Comparison of ENCODE assay signal across 2 cellular contexts in the genomic region with DNA sequence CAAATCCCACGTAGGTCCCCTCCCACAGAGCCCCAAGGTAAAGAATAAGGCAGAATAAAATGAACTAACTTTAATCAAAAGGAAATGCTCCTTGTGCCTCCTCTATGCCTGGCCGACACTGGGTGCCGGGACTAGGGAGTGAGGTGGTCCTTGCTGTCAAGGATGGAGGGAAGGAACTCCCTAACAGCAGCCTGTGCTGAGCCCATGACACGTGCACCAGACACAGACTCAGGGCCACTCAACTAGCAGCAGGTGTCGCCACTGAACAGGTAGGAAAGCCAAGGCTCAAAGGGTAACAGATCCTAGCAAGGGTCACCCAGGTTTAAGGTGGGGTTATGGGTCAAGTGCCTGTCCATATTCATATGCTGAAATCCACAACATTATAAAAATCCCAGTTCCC.
TF ChIP-seq lines count a peak whose summit lies in the region.

No MANE protein-coding gene starts in this region.

TF ChIP-seq in HepG2, 621 proteins besides CTCF, POLR2A, EP300 and RAD21:
- TF ChIP-seq ARID2 (CRISPR knock-in tag; IDR thresholded peaks at IDR 0.05; ENCODE audit: borderline replicate concordance) (no peak), THAP11 (CRISPR knock-in tag; IDR thresholded peaks at IDR 0.05) (no peak), FOXA1 (IDR thresholded peaks at IDR 0.05) (no peak), FOXA1 (CRISPR knock-in tag; IDR thresholded peaks at IDR 0.05) (no peak), ZSCAN29 (CRISPR knock-in tag; conservative IDR thresholded peaks at IDR 0.05) (no peak), ZNF33A (CRISPR knock-in tag; IDR thresholded peaks at IDR 0.05; ENCODE audit: borderline replicate concordance) (no peak), U2AF1 (optimal IDR thresholded peaks at IDR 0.05; ENCODE audit: low read depth, low read length) (no peak), BHLHE40 (IDR thresholded peaks at IDR 0.05; ENCODE audit: low read length) (0 out of 2 replicates have a peak, but pooled peaks have one; percentile 17)
- TF ChIP-seq, protein P1, sequence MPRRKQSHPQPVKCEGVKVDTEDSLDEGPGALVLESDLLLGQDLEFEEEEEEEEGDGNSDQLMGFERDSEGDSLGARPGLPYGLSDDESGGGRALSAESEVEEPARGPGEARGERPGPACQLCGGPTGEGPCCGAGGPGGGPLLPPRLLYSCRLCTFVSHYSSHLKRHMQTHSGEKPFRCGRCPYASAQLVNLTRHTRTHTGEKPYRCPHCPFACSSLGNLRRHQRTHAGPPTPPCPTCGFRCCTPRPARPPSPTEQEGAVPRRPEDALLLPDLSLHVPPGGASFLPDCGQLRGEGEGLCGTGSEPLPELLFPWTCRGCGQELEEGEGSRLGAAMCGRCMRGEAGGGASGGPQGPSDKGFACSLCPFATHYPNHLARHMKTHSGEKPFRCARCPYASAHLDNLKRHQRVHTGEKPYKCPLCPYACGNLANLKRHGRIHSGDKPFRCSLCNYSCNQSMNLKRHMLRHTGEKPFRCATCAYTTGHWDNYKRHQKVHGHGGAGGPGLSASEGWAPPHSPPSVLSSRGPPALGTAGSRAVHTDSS (CRISPR knock-in tag; conservative IDR thresholded peaks at IDR 0.05): no peak

TF ChIP-seq in H1, 55 proteins besides CTCF, POLR2A, EP300 and RAD21:
- TF ChIP-seq, protein P2, sequence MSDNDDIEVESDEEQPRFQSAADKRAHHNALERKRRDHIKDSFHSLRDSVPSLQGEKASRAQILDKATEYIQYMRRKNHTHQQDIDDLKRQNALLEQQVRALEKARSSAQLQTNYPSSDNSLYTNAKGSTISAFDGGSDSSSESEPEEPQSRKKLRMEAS (IDR thresholded peaks at IDR 0.05): peak; percentile 49
- no peak for TF ChIP-seq CEBPB (IDR thresholded peaks at IDR 0.05; ENCODE audit: low read depth, low read length)
- TF ChIP-seq, protein P3, sequence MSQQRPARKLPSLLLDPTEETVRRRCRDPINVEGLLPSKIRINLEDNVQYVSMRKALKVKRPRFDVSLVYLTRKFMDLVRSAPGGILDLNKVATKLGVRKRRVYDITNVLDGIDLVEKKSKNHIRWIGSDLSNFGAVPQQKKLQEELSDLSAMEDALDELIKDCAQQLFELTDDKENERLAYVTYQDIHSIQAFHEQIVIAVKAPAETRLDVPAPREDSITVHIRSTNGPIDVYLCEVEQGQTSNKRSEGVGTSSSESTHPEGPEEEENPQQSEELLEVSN (IDR thresholded peaks at IDR 0.05): peak; percentile 49; the same call in 1 of the 2 replicates
- no peak for TF ChIP-seq SP2 (IDR thresholded peaks at IDR 0.05; ENCODE audit: low read length)
- TF ChIP-seq BCL11A (IDR thresholded peaks at IDR 0.05; ENCODE audit: low read depth in 2 of 2, low read length in 2 of 2): no peak
